27 cellular contexts compared by ENCODE assay signal in genomic region chr10:48698971-48699627, GRCh38.
DNase-seq lines count a peak whose midpoint lies in the region; ATAC-seq and TF ChIP-seq lines count a peak whose summit lies in the region.
"Had no signal": no experiment of that assay in that cellular context is flagged by ENCODE, and none has a peak within 500 bp of the region (broad histone marks: within the 10 kb centered on the region; RNA-seq: fewer than 3 reads in every experiment).

No MANE protein-coding gene starts in this region.

- no peaks in the 10 kb centered on the region for H3K27me3 ChIP-seq in OCI-LY3 (ENCODE audit: low read depth, low read length)
- H3K27me3 ChIP-seq: gastrocnemius medialis, right atrium auricular region had no signal

- peak overlapping the region; percentile 63 for H3K4me3 Mint-ChIP-seq in stimulated activated memory B cell treated with anti-CD40 and anti-IgM and Interleukin-4, amounts not matched to agents 10 μg/mL and 1 μg/mL and 100 μg/mL, for 72 hours
- H3K4me3 Mint-ChIP-seq: activated CD8-positive, alpha-beta memory T cell treated with anti-CD3 and anti-CD28 coated beads, Interleukin-2, amount 10 ng/mL, durations not matched to agents 7 days and 5 days; activated T-helper 1 cell treated with anti-CD3 and anti-CD28 coated beads, Interleukin-12 subunit alpha, Interleukin-12 subunit beta, Interleukin-2, Interleukin-4 antibody, amounts not matched to agents 30 ng/mL and 10 ng/mL and 1 ng/mL, durations not matched to agents 14 hours and 24 hours and 36 hours; naive thymus-derived CD4-positive, alpha-beta T cell; T-cell had no signal

- H4K20me1 ChIP-seq in OCI-LY3 (ENCODE audit: insufficient read depth, low read length): peaks cover 95% of the 10 kb centered on the region

- H3K9ac ChIP-seq in OCI-LY3 (ENCODE audit: low read length): peak overlapping the region; percentile 38; the same call in 1 of the 2 replicates

- H3K4me2 ChIP-seq in OCI-LY3 (ENCODE audit: low read length): peak overlapping the region; percentile 44

- H3K9me3 Mint-ChIP-seq in stimulated activated memory B cell treated with anti-CD40 and anti-IgM and Interleukin-4, amounts not matched to agents 10 μg/mL and 1 μg/mL and 100 μg/mL, for 72 hours: no peaks in the 10 kb centered on the region
- H3K9me3 Mint-ChIP-seq: activated naive CD4-positive, alpha-beta T cell treated with anti-CD3 and anti-CD28 coated beads, Interleukin-2, amount 50 U/mL, for 72 hours; activated T-helper 1 cell treated with anti-CD3 and anti-CD28 coated beads, Interleukin-12 subunit alpha, Interleukin-12 subunit beta, Interleukin-2, Interleukin-4 antibody, amounts not matched to agents 30 ng/mL and 10 ng/mL and 1 ng/mL, durations not matched to agents 14 hours and 24 hours and 36 hours; naive thymus-derived CD4-positive, alpha-beta T cell; T-cell had no signal

- H2AFZ ChIP-seq in OCI-LY3 (ENCODE audit: low read depth, low read length): no peak overlapping the region

- no peak overlapping the region for H3K4me3 ChIP-seq in OCI-LY3 (ENCODE audit: low read length)
- H3K4me3 ChIP-seq: gastrocnemius medialis, right atrium auricular region had no signal

- H3K27ac Mint-ChIP-seq in stimulated activated memory B cell treated with anti-CD40 and anti-IgM and Interleukin-4, amounts not matched to agents 10 μg/mL and 1 μg/mL and 100 μg/mL, for 72 hours: peak overlapping the region; percentile 82
- H3K27ac Mint-ChIP-seq: activated CD8-positive, alpha-beta memory T cell treated with anti-CD3 and anti-CD28 coated beads, Interleukin-2, amount 10 ng/mL, durations not matched to agents 7 days and 5 days; activated naive CD4-positive, alpha-beta T cell treated with anti-CD3 and anti-CD28 coated beads, Interleukin-2, amount 50 U/mL, for 72 hours; activated T-helper 1 cell treated with anti-CD3 and anti-CD28 coated beads, Interleukin-12 subunit alpha, Interleukin-12 subunit beta, Interleukin-2, Interleukin-4 antibody, amounts not matched to agents 30 ng/mL and 10 ng/mL and 1 ng/mL, durations not matched to agents 14 hours and 24 hours and 36 hours; naive thymus-derived CD4-positive, alpha-beta T cell; T-cell had no signal

- ATAC-seq in GM21786 (IDR thresholded peaks at IDR 0.05; ENCODE audit: unreplicated experiment): peak; percentile 57
- peak; percentile 34 for ATAC-seq in stimulated activated memory B cell treated with anti-CD40 and anti-IgM and Interleukin-4, amounts not matched to agents 10 μg/mL and 1 μg/mL and 100 μg/mL, for 72 hours
- ATAC-seq: activated CD8-positive, alpha-beta memory T cell treated with anti-CD3 and anti-CD28 coated beads, Interleukin-2, amount 10 ng/mL, durations not matched to agents 7 days and 5 days; activated naive CD4-positive, alpha-beta T cell treated with anti-CD3 and anti-CD28 coated beads, Interleukin-2, amount 50 U/mL, for 72 hours; esophagus mucosa; gastrocnemius medialis; HepG2; naive thymus-derived CD4-positive, alpha-beta T cell; PC-3; T-cell had no signal

- no peaks in the 10 kb centered on the region for H3K9me3 ChIP-seq in OCI-LY3 (ENCODE audit: insufficient read depth, low read length)
- H3K9me3 ChIP-seq: gastrocnemius medialis, right atrium auricular region had no signal

- peaks cover 40% of the 10 kb centered on the region for H3K36me3 ChIP-seq in OCI-LY3 (replicated peaks; ENCODE audit: low read depth, low read length)
- H3K36me3 ChIP-seq: gastrocnemius medialis, right atrium auricular region had no signal

- H3K36me3 Mint-ChIP-seq in stimulated activated memory B cell treated with anti-CD40 and anti-IgM and Interleukin-4, amounts not matched to agents 10 μg/mL and 1 μg/mL and 100 μg/mL, for 72 hours: peaks cover 79% of the 10 kb centered on the region
- H3K36me3 Mint-ChIP-seq: activated CD8-positive, alpha-beta memory T cell treated with anti-CD3 and anti-CD28 coated beads, Interleukin-2, amount 10 ng/mL, durations not matched to agents 7 days and 5 days; activated naive CD4-positive, alpha-beta T cell treated with anti-CD3 and anti-CD28 coated beads, Interleukin-2, amount 50 U/mL, for 72 hours; naive thymus-derived CD4-positive, alpha-beta T cell; T-cell had no signal

- peaks cover 100% of the 10 kb centered on the region for H3K4me1 Mint-ChIP-seq in stimulated activated memory B cell treated with anti-CD40 and anti-IgM and Interleukin-4, amounts not matched to agents 10 μg/mL and 1 μg/mL and 100 μg/mL, for 72 hours
- H3K4me1 Mint-ChIP-seq: activated CD8-positive, alpha-beta memory T cell treated with anti-CD3 and anti-CD28 coated beads, Interleukin-2, amount 10 ng/mL, durations not matched to agents 7 days and 5 days had no signal

- no peaks in the 10 kb centered on the region for H3K27me3 Mint-ChIP-seq in stimulated activated memory B cell treated with anti-CD40 and anti-IgM and Interleukin-4, amounts not matched to agents 10 μg/mL and 1 μg/mL and 100 μg/mL, for 72 hours
- H3K27me3 Mint-ChIP-seq: activated CD8-positive, alpha-beta memory T cell treated with anti-CD3 and anti-CD28 coated beads, Interleukin-2, amount 10 ng/mL, durations not matched to agents 7 days and 5 days had no signal

- DNase-seq in NCI-H748 (lab: John Stamatoyannopoulos, UW; ENCODE audit: unreplicated experiment): peak; percentile 3
- no peak for DNase-seq in NCI-H748 treated with DMSO at 0.1 percent for 48 hours (lab: John Stamatoyannopoulos, UW)
- no peak for DNase-seq in NCI-H2081 treated with DMSO at 0.1 percent for 48 hours (lab: John Stamatoyannopoulos, UW)
- no peak for DNase-seq in C1 segment of cervical spinal cord (lab: John Stamatoyannopoulos, UW)
- no peak for DNase-seq in amniotic stem cell (lab: John Stamatoyannopoulos, UW)
- DNase-seq: activated CD4-positive, alpha-beta T cell treated with anti-CD3 and anti-CD28 coated beads for 4 hours; activated CD8-positive, alpha-beta memory T cell treated with anti-CD3 and anti-CD28 coated beads, Interleukin-2, amount 10 ng/mL, durations not matched to agents 7 days and 5 days; cerebellar nuclear complex; gastrocnemius medialis; H7; kidney; mesendoderm; naive thymus-derived CD4-positive, alpha-beta T cell; NCI-H1105 treated with DMSO at 0.1 percent for 48 hours; NCI-H526; PC-3; SIG-M5; T-cell had no signal

- peaks cover 99% of the 10 kb centered on the region for H3K4me1 ChIP-seq in OCI-LY3 (ENCODE audit: low read length)
- H3K4me1 ChIP-seq: gastrocnemius medialis had no signal

- H3K27ac ChIP-seq in OCI-LY3 (ENCODE audit: low read length): peak overlapping the region; percentile 65
- H3K27ac ChIP-seq: C4-2B, gastrocnemius medialis, right atrium auricular region had no signal

- H3K79me2 ChIP-seq in OCI-LY3 (ENCODE audit: low read length): peaks cover 100% of the 10 kb centered on the region

- no peak for TF ChIP-seq CTCF in OCI-LY3 (IDR thresholded peaks at IDR 0.05; ENCODE audit: low read depth, low read length)
